Comparison of ENCODE assay signal across 1 cellular context in the genomic region with DNA sequence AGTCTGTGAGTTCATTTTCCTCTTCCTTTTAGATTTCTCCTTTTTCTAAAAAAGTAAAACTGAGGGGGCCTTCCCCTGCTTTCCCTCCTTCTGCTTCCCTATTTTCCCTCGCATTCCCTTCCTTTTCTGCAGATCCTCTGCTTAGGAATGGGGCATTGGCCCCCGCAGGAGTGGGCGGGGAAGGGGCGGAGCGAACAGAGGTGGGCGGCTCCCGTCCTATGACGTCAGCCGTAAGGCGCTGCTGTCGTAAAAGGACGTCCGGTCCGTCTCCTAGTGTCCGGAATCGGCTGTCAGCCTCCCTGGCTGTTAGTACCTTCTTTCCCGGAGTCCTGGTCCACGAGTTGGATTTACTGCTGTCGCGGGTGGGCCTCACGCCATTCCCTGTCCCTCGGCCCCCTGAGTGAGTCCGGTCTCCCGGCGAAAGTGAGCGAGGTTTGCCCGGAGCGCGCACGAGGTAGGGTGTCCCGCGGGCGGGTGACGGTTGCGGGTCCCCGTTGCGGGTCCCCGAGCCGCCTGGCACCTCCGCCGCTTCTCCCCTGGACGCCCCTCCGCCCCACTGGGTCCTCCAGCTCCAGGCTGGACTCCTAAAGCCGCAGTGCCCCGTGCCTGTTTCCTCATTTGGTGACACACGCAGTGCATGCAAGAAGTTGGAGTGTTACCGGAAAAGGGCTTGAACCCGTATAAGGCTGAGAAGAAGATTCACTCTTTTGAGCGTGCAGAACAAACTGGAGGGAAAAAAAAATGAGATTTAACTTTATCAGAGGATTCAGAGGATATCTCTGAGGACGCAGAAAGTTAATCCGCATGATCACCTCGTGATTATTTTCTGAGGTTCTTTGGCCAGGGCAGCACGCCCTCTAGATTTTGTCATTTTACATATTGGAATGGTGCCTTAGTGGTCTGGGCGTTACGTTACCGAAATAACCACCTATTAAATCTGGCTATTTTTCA.
TF ChIP-seq lines count a peak whose summit lies in the region.

TSS of gene ZNF330 (plus strand) at position 241 of the 951 bp plus-strand sequence. CDS start 1,477 bp downstream, outside the sequence.

TF ChIP-seq in HepG2, 621 proteins besides CTCF, POLR2A, EP300 and RAD21 (continued from another document and continues in another):
- TF ChIP-seq ZFP90 (CRISPR knock-in tag; IDR thresholded peaks at IDR 0.05; ENCODE audit: borderline replicate concordance): 0 out of 2 replicates have a peak, but pooled peaks have one; percentile 17
- peak; percentile 90 for TF ChIP-seq THAP11 (CRISPR knock-in tag; IDR thresholded peaks at IDR 0.05)
- peak; percentile 84 for TF ChIP-seq SAP130 (CRISPR knock-in tag; IDR thresholded peaks at IDR 0.05; ENCODE audit: low read depth)
- 0 out of 2 replicates have a peak, but pooled peaks have one; percentile 50 for TF ChIP-seq ZNF614 (CRISPR knock-in tag; IDR thresholded peaks at IDR 0.05; ENCODE audit: borderline replicate concordance)
- no peak for TF ChIP-seq NRL (CRISPR knock-in tag; IDR thresholded peaks at IDR 0.05; ENCODE audit: borderline replicate concordance)
- 0 out of 2 replicates have a peak, but pooled peaks have one; percentile 32 for TF ChIP-seq ZNF850 (CRISPR knock-in tag; conservative IDR thresholded peaks at IDR 0.05)
- TF ChIP-seq TAF1 (CRISPR knock-in tag; IDR thresholded peaks at IDR 0.05): peak; percentile 80
- TF ChIP-seq CBX1 (IDR thresholded peaks at IDR 0.05; ENCODE audit: low read depth): peak; percentile 80
- TF ChIP-seq ZNF567 (CRISPR knock-in tag; IDR thresholded peaks at IDR 0.05; ENCODE audit: borderline replicate concordance): peak; percentile 55; the same call in 1 of the 2 replicates
- no peak for TF ChIP-seq ZNF503 (CRISPR knock-in tag; IDR thresholded peaks at IDR 0.05)
- TF ChIP-seq TRIM22 (IDR thresholded peaks at IDR 0.05): no peak
- peak; percentile 66; the same call in 1 of the 2 replicates for TF ChIP-seq ELF1 (CRISPR knock-in tag; IDR thresholded peaks at IDR 0.05)
- TF ChIP-seq ZFP36L1 (CRISPR knock-in tag; IDR thresholded peaks at IDR 0.05): peak; percentile 81; the same call in 1 of the 2 replicates
- TF ChIP-seq ZFAT (CRISPR knock-in tag; conservative IDR thresholded peaks at IDR 0.05): no peak
- TF ChIP-seq NONO (IDR thresholded peaks at IDR 0.05): no peak
- peak; percentile 79 for TF ChIP-seq NONO (CRISPR knock-in tag; conservative IDR thresholded peaks at IDR 0.05)
- TF ChIP-seq, protein P1, sequence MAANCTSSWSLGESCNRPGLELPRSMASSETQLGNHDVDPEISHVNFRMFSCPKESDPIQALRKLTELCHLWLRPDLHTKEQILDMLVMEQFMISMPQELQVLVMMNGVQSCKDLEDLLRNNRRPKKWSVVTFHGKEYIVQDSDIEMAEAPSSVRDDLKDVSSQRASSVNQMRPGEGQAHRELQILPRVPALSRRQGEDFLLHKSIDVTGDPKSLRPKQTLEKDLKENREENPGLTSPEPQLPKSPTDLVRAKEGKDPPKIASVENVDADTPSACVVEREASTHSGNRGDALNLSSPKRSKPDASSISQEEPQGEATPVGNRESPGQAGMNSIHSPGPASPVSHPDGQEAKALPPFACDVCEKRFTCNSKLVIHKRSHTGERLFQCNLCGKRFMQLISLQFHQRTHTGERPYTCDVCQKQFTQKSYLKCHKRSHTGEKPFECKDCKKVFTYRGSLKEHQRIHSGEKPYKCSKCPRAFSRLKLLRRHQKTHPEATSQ (CRISPR knock-in tag; IDR thresholded peaks at IDR 0.05; ENCODE audit: borderline replicate concordance): no peak
- no peak for TF ChIP-seq THAP7 (CRISPR knock-in tag; IDR thresholded peaks at IDR 0.05)
- TF ChIP-seq THYN1 (CRISPR knock-in tag; IDR thresholded peaks at IDR 0.05; ENCODE audit: borderline replicate concordance, low read depth): no peak
- peak; percentile 90; the same call in 1 of the 2 replicates for TF ChIP-seq ZNF816 (CRISPR knock-in tag; IDR thresholded peaks at IDR 0.05; ENCODE audit: borderline replicate concordance)
- TF ChIP-seq HNRNPLL (IDR thresholded peaks at IDR 0.05; ENCODE audit: low read depth, low read length, poor library complexity, severe bottlenecking): peak; percentile 70
- 0 out of 2 replicates have a peak, but pooled peaks have one; percentile 23 for TF ChIP-seq ATF7-NPFF (CRISPR knock-in tag; IDR thresholded peaks at IDR 0.05; ENCODE audit: low read depth)
- TF ChIP-seq GATAD1 (CRISPR knock-in tag; IDR thresholded peaks at IDR 0.05): peak; percentile 90
- no peak for TF ChIP-seq ZNF629 (CRISPR knock-in tag; conservative IDR thresholded peaks at IDR 0.05)
- peak; percentile 27; the same call in 1 of the 2 replicates for TF ChIP-seq MIXL1 (CRISPR knock-in tag; IDR thresholded peaks at IDR 0.05)
- TF ChIP-seq, protein P2, sequence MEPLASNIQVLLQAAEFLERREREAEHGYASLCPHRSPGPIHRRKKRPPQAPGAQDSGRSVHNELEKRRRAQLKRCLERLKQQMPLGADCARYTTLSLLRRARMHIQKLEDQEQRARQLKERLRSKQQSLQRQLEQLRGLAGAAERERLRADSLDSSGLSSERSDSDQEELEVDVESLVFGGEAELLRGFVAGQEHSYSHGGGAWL (CRISPR knock-in tag; IDR thresholded peaks at IDR 0.05): peak; percentile 33
- TF ChIP-seq, protein P3, sequence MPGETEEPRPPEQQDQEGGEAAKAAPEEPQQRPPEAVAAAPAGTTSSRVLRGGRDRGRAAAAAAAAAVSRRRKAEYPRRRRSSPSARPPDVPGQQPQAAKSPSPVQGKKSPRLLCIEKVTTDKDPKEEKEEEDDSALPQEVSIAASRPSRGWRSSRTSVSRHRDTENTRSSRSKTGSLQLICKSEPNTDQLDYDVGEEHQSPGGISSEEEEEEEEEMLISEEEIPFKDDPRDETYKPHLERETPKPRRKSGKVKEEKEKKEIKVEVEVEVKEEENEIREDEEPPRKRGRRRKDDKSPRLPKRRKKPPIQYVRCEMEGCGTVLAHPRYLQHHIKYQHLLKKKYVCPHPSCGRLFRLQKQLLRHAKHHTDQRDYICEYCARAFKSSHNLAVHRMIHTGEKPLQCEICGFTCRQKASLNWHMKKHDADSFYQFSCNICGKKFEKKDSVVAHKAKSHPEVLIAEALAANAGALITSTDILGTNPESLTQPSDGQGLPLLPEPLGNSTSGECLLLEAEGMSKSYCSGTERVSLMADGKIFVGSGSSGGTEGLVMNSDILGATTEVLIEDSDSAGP (CRISPR knock-in tag; IDR thresholded peaks at IDR 0.05; ENCODE audit: borderline replicate concordance): peak; percentile 88
- peak; percentile 51; the same call in 1 of the 2 replicates for TF ChIP-seq ATF3 (CRISPR knock-in tag; IDR thresholded peaks at IDR 0.05)
- TF ChIP-seq, protein P4, sequence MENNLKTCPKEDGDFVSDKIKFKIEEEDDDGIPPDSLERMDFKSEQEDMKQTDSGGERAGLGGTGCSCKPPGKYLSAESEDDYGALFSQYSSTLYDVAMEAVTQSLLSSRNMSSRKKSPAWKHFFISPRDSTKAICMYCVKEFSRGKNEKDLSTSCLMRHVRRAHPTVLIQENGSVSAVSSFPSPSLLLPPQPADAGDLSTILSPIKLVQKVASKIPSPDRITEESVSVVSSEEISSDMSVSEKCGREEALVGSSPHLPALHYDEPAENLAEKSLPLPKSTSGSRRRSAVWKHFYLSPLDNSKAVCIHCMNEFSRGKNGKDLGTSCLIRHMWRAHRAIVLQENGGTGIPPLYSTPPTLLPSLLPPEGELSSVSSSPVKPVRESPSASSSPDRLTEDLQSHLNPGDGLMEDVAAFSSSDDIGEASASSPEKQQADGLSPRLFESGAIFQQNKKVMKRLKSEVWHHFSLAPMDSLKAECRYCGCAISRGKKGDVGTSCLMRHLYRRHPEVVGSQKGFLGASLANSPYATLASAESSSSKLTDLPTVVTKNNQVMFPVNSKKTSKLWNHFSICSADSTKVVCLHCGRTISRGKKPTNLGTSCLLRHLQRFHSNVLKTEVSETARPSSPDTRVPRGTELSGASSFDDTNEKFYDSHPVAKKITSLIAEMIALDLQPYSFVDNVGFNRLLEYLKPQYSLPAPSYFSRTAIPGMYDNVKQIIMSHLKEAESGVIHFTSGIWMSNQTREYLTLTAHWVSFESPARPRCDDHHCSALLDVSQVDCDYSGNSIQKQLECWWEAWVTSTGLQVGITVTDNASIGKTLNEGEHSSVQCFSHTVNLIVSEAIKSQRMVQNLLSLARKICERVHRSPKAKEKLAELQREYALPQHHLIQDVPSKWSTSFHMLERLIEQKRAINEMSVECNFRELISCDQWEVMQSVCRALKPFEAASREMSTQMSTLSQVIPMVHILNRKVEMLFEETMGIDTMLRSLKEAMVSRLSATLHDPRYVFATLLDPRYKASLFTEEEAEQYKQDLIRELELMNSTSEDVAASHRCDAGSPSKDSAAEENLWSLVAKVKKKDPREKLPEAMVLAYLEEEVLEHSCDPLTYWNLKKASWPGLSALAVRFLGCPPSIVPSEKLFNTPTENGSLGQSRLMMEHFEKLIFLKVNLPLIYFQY (CRISPR knock-in tag; IDR thresholded peaks at IDR 0.05; ENCODE audit: borderline replicate concordance): no peak
- TF ChIP-seq ZZZ3 (CRISPR knock-in tag; IDR thresholded peaks at IDR 0.05; ENCODE audit: borderline replicate concordance): peak; percentile 49; the same call in 1 of the 2 replicates
- TF ChIP-seq ZNF709 (CRISPR knock-in tag; IDR thresholded peaks at IDR 0.05): peak; percentile 73; the same call in 1 of the 2 replicates
- no peak for TF ChIP-seq ZNF646 (CRISPR knock-in tag; IDR thresholded peaks at IDR 0.05)
- TF ChIP-seq ZBTB21 (CRISPR knock-in tag; IDR thresholded peaks at IDR 0.05): peak; percentile 92
- TF ChIP-seq ZFP41 (CRISPR knock-in tag; IDR thresholded peaks at IDR 0.05; ENCODE audit: borderline replicate concordance): 0 out of 2 replicates have a peak, but pooled peaks have one; percentile 43
